Comparison of ENCODE assay signal across 19 cellular contexts in the genomic region with DNA sequence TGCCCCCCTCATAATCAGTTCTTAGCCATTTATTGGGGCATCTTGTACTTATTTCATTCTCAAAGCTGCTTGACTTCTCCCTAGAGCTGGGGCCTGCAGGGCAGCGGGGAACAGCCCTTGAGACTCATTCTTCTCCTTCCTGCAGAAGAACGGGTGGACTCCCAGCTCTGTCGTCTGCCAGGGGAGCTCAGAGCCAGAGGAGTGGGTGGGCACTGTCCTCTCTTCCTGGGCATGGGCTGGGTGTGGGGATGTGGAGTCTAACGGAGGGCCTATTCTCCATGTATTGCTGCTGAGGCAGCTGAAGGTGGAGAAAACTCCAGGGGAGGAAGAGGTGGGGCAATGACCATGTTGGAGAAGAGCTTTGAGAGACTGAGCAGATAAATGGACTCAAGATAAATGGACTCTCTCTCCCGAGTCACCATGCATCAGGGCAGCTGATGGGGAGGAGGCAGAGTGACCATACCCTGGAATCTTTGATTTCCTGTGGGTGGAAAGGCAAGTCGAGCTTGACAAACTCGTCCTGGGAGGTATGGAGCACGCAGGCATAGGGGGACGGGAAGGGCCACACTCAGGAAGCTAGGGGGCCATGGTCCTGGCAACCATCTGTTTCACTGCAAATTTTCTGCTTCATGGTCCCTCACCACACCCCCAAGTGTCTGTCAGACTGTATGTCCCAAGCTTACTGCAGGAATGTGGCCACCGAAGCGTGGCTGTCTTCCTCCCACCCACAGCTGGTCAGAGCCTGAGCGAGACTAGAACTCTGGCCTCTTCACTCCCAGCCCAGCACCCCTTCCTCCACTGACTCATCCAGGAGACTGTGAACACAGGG. TPM values are rescaled to one million over a fixed set of nuclear protein-coding genes. Genes with fewer than 3 reads are reported as not detected.
DNase-seq lines count a peak whose midpoint lies in the region; ATAC-seq and TF ChIP-seq lines count a peak whose summit lies in the region.
"Had no signal": no experiment of that assay in that cellular context is flagged by ENCODE, and none has a peak within 500 bp of the region (broad histone marks: within the 10 kb centered on the region; RNA-seq: fewer than 3 reads in every experiment).

No MANE protein-coding gene starts in this region.

- no peak overlapping the region for H3K4me3 ChIP-seq in SK-N-SH (ENCODE audit: low read depth in 2 of 2, low read length in 1 of 2)
- H3K4me3 ChIP-seq in body of pancreas, result no peak overlapping the region
- H3K4me3 ChIP-seq: esophagus squamous epithelium had no signal

- no peak overlapping the region for H3K9ac ChIP-seq in SK-N-SH

- WGBS in SK-N-SH (ENCODE audit: low lambda C conversion rate), result 59% methylated on average over 12 of the region's 12 CpGs
- 66 to 75% methylated on average over 11 of the region's 12 CpGs for WGBS in body of pancreas, 2 donors

- peaks cover 6% of the 10 kb centered on the region for H3K27me3 Mint-ChIP-seq in activated CD8-positive, alpha-beta memory T cell treated with anti-CD3 and anti-CD28 coated beads, Interleukin-2, amount 10 ng/mL, durations not matched to agents 7 days and 5 days

- H3K27ac ChIP-seq in SK-N-SH (ENCODE audit: low read depth in 2 of 2, low read length in 1 of 2) (peak overlapping the region in 1 of 2 experiments; percentile 50; a peak in 2 of 4 replicates), body of pancreas (no peak overlapping the region)
- H3K27ac ChIP-seq: esophagus squamous epithelium had no signal

- no peak for ATAC-seq in body of pancreas
- ATAC-seq in activated CD8-positive, alpha-beta memory T cell treated with anti-CD3 and anti-CD28 coated beads, Interleukin-2, amount 10 ng/mL, durations not matched to agents 7 days and 5 days, result no peak
- no peak for ATAC-seq in HG02885 (IDR thresholded peaks at IDR 0.05; ENCODE audit: poor library complexity, unreplicated experiment)
- ATAC-seq: left ventricle myocardium superior; naive thymus-derived CD8-positive, alpha-beta T cell; Panc1 had no signal

- H3K9me3 Mint-ChIP-seq in activated CD8-positive, alpha-beta memory T cell treated with anti-CD3 and anti-CD28 coated beads, Interleukin-2, amount 10 ng/mL, durations not matched to agents 7 days and 5 days (ENCODE audit: low read depth), result no peaks in the 10 kb centered on the region
- H3K9me3 Mint-ChIP-seq: activated naive CD4-positive, alpha-beta T cell treated with anti-CD3 and anti-CD28 coated beads for 36 hours; brain; naive thymus-derived CD8-positive, alpha-beta T cell; T-helper 1 cell treated with Interleukin-12 subunit alpha and Interleukin-12 subunit beta and Interleukin-4 antibody, amounts not matched to agents 30 μg/mL and 1 μg/mL, for 36 hours had no signal

- no peak for TF ChIP-seq POLR2A in body of pancreas (IDR thresholded peaks at IDR 0.05)

- intact Hi-C loops in body of pancreas (cut with DNase I), result no loop called here

- 0 out of 2 replicates have a peak overlapping the region, but pooled peaks have one; percentile 20 for H3K4me2 ChIP-seq in SK-N-SH

- TF ChIP-seq CTCF in SK-N-SH (IDR thresholded peaks at IDR 0.05) (no peak), body of pancreas (IDR thresholded peaks at IDR 0.05) (no peak)

- peaks cover 0 to 14% of the 10 kb centered on the region in 2 experiments; a peak in 3 of 4 replicates for H3K4me1 ChIP-seq in SK-N-SH (ENCODE audit: control insufficient read depth in 1 of 2, insufficient read depth in 2 of 2, low read depth in 1 of 2, low read length in 1 of 2)
- H3K4me1 ChIP-seq in body of pancreas, result no peaks in the 10 kb centered on the region

- H2AFZ ChIP-seq in SK-N-SH (ENCODE audit: low read depth), result peak overlapping the region; percentile 4; the same call in 1 of the 2 replicates

- H3K27me3 ChIP-seq in SK-N-SH (ENCODE audit: insufficient read depth) (no peaks in the 10 kb centered on the region), body of pancreas (no peaks in the 10 kb centered on the region)
- H3K27me3 ChIP-seq: esophagus squamous epithelium had no signal

- TF ChIP-seq EP300 in SK-N-SH (IDR thresholded peaks at IDR 0.05; ENCODE audit: borderline replicate concordance in 1 of 2, low read depth in 1 of 2, low read length in 1 of 2), result no peak

- H3K79me2 ChIP-seq in SK-N-SH (ENCODE audit: insufficient read depth), result no peaks in the 10 kb centered on the region

- H3K4me1 Mint-ChIP-seq in activated CD8-positive, alpha-beta memory T cell treated with anti-CD3 and anti-CD28 coated beads, Interleukin-2, amount 10 ng/mL, durations not matched to agents 7 days and 5 days, result no peaks in the 10 kb centered on the region

- no peak overlapping the region for H3K4me3 Mint-ChIP-seq in activated CD8-positive, alpha-beta memory T cell treated with anti-CD3 and anti-CD28 coated beads, Interleukin-2, amount 10 ng/mL, durations not matched to agents 7 days and 5 days
- H3K4me3 Mint-ChIP-seq: activated naive CD4-positive, alpha-beta T cell treated with anti-CD3 and anti-CD28 coated beads for 36 hours; brain; naive thymus-derived CD8-positive, alpha-beta T cell; T-helper 1 cell treated with Interleukin-12 subunit alpha and Interleukin-12 subunit beta and Interleukin-4 antibody, amounts not matched to agents 30 μg/mL and 1 μg/mL, for 36 hours had no signal

- no peaks in the 10 kb centered on the region for H3K36me3 Mint-ChIP-seq in activated CD8-positive, alpha-beta memory T cell treated with anti-CD3 and anti-CD28 coated beads, Interleukin-2, amount 10 ng/mL, durations not matched to agents 7 days and 5 days
- H3K36me3 Mint-ChIP-seq: brain; naive thymus-derived CD8-positive, alpha-beta T cell had no signal

- CTCF ChIA-PET in SK-N-SH (lab: Yijun Ruan, JAX), result interaction anchor here (0.9 to 1.2 kb wide), 2 partner anchors 12 to 227 kb away, joined by 3 read pairs; no protein-coding TSS in a partner anchor
- CTCF ChIA-PET in activated CD8-positive, alpha-beta memory T cell treated with anti-CD3 and anti-CD28 coated beads, Interleukin-2, amount 10 ng/mL, durations not matched to agents 7 days and 5 days (lab: Charles Lee), result interaction anchor here (0.7 kb wide), 1 partner anchor 65 kb away, joined by 3 read pairs; no protein-coding TSS in a partner anchor

- H3F3A ChIP-seq in SK-N-SH (replicated peaks; ENCODE audit: insufficient read depth), result peaks cover 4% of the 10 kb centered on the region

- DNase-seq in GM03348 (ENCODE audit: low spot score) (peak; percentile 52), SK-N-SH (no peak), hepatic stellate cell (ENCODE audit: low spot score) (peak; percentile 72), renal cortical epithelial cell (ENCODE audit: low read depth) (peak; percentile 84), body of pancreas (no peak), NCI-H446 treated with DMSO at 0.1 percent for 48 hours (lab: John Stamatoyannopoulos, UW) (no peak)
- no peak for DNase-seq in activated CD8-positive, alpha-beta memory T cell treated with anti-CD3 and anti-CD28 coated beads, Interleukin-2, amount 10 ng/mL, durations not matched to agents 7 days and 5 days
- DNase-seq: activated CD4-positive, alpha-beta T cell treated with anti-CD3 and anti-CD28 coated beads for 48 hours; activated naive CD4-positive, alpha-beta T cell treated with anti-CD3 and anti-CD28 coated beads for 36 hours; DMS 273 treated with DMSO at 0.1 percent for 48 hours; esophagus squamous epithelium; left ventricle myocardium superior; naive thymus-derived CD8-positive, alpha-beta T cell; NCI-H1930; NCI-H526 treated with DMSO at 0.1 percent for 48 hours had no signal

- POLR2A ChIA-PET in SK-N-SH (lab: Yijun Ruan, JAX), result no interaction called here

- H3K36me3 ChIP-seq in SK-N-SH (replicated peaks in 1 of 2; ENCODE audit: control insufficient read depth in 1 of 2, insufficient read depth in 2 of 2, low read length in 1 of 2) (no peaks in the 10 kb centered on the region), body of pancreas (replicated peaks in 1 of 2; ENCODE audit: insufficient read depth in 1 of 2, low read depth in 2 of 2) (no peaks in the 10 kb centered on the region)
- H3K36me3 ChIP-seq: esophagus squamous epithelium had no signal

- no peaks in the 10 kb centered on the region for H3K9me2 ChIP-seq in SK-N-SH

- H3K9me3 ChIP-seq in SK-N-SH (no peaks in the 10 kb centered on the region), body of pancreas (no peaks in the 10 kb centered on the region)
- H3K9me3 ChIP-seq: esophagus squamous epithelium had no signal

- TF ChIP-seq RAD21 in SK-N-SH (IDR thresholded peaks at IDR 0.05; ENCODE audit: low read length), result no peak

- no peaks in the 10 kb centered on the region for H4K20me1 ChIP-seq in SK-N-SH (ENCODE audit: insufficient read depth)

- H3K27ac Mint-ChIP-seq in activated CD8-positive, alpha-beta memory T cell treated with anti-CD3 and anti-CD28 coated beads, Interleukin-2, amount 10 ng/mL, durations not matched to agents 7 days and 5 days, result no peak overlapping the region
- H3K27ac Mint-ChIP-seq: activated naive CD4-positive, alpha-beta T cell treated with anti-CD3 and anti-CD28 coated beads for 36 hours; naive thymus-derived CD8-positive, alpha-beta T cell; T-helper 1 cell treated with Interleukin-12 subunit alpha and Interleukin-12 subunit beta and Interleukin-4 antibody, amounts not matched to agents 30 μg/mL and 1 μg/mL, for 36 hours had no signal

TF ChIP-seq in SK-N-SH, 30 proteins besides CTCF, POLR2A, EP300 and RAD21 (continues in another document):
- TF ChIP-seq FOSL2 (IDR thresholded peaks at IDR 0.05; ENCODE audit: borderline replicate concordance, low read depth) (peak; percentile 56; the same call in 1 of the 2 replicates), FOXM1 (IDR thresholded peaks at IDR 0.05; ENCODE audit: low read depth) (no peak), JUND (IDR thresholded peaks at IDR 0.05) (0 out of 2 replicates have a peak, but pooled peaks have one; percentile 27), MEF2A (IDR thresholded peaks at IDR 0.05; ENCODE audit: borderline replicate concordance, low read depth) (no peak), RCOR1 (IDR thresholded peaks at IDR 0.05; ENCODE audit: low read length) (no peak)

RNA-seq across cellular contexts. Expression of gene ATP2B4, which starts 56.9 kb away (rescaled TPM):
- polyA plus RNA-seq in SK-N-SH (2012; rRNA removed), result 96.1 and 144 TPM in 2 replicates
- polyA plus RNA-seq in SK-N-SH (2012; cell fraction: cytosol; rRNA removed), result 88.6 and 104 TPM in 2 replicates
- 164 and 210 TPM in 2 replicates for polyA plus RNA-seq in SK-N-SH (2012; cell fraction: nucleus; rRNA removed)
- total RNA-seq in renal cortical epithelial cell (59.4 and 131 TPM in 2 replicates), body of pancreas (10 to 100 TPM; 27.5 to 31.3 TPM)
- 100 to 1,000 TPM in 1 of 2 experiments, 10 to 100 TPM in 1; 96.1 to 130 TPM for total RNA-seq in activated CD8-positive, alpha-beta memory T cell treated with anti-CD3 and anti-CD28 coated beads, Interleukin-2, amount 10 ng/mL, durations not matched to agents 7 days and 5 days

Comparison
In these comparisons a context has a peak if more than half of its experiments do, and no peak if none do; other contexts are left out.
1. DNase-seq: peak in GM03348 (single experiment), hepatic stellate cell (single experiment) and renal cortical epithelial cell (single experiment); none in SK-N-SH (single experiment), body of pancreas (0 of 4), NCI-H446 treated with DMSO at 0.1 percent for 48 hours (single experiment) and activated CD8-positive, alpha-beta memory T cell treated with anti-CD3 and anti-CD28 coated beads, Interleukin-2, amount 10 ng/mL, durations not matched to agents 7 days and 5 days (single experiment).